ENCODE assay signal across 28 cellular contexts in the genomic region with DNA sequence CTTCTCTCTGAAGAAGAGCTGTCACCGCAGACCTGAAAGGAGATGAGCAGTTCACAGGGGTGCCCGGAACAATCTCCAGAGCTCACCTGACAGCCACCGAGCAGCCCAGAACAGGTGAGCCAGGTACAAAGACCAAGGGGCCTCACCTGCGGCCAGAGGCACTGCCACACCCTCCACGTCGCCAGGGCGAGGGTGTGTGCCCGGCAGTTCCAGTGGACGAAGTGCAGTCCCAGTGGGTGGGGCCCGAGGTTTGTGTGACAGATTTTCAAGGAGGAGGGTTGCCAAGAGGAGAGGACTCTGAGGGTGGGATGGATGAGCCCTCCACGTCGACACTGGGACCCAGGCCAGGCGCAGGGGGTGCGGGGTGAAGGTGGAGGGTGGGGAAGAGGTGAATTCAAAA.
DNase-seq lines count a peak whose midpoint lies in the region; ATAC-seq, FAIRE-seq and TF ChIP-seq lines count a peak whose summit lies in the region.
"Had no signal": no experiment of that assay in that cellular context is flagged by ENCODE, and none has a peak within 500 bp of the region (broad histone marks: within the 10 kb centered on the region; RNA-seq: fewer than 3 reads in every experiment).

No MANE protein-coding gene starts in this region.

- CTCF ChIA-PET in WTC11 (lab: Charles Lee): interaction anchor here (0.6 to 2.0 kb wide), 7 partner anchors 14 to 134 kb away, joined by 3 to 7 read pairs (median 4); no protein-coding TSS in a partner anchor

- H3K27me3 Mint-ChIP-seq in WTC11 (ENCODE audit: low read depth): no peaks in the 10 kb centered on the region
- H3K27me3 Mint-ChIP-seq: activated CD4-positive, alpha-beta T cell treated with anti-CD3 and anti-CD28 coated beads for 36 hours; activated T-cell treated with anti-CD3 and anti-CD28 coated beads, Interleukin-2, amount 50 U/mL, for 24 hours; stimulated activated naive B cell treated with anti-CD40 and anti-IgM and Interleukin-4, amounts not matched to agents 10 μg/mL and 1 μg/mL and 100 μg/mL, for 72 hours had no signal

- no peak overlapping the region for H3K4me2 ChIP-seq in neuronal stem cell (ENCODE audit: insufficient read depth, low read length, poor library complexity, severe bottlenecking)
- H3K4me2 ChIP-seq: BLaER1 had no signal

- H3K23ac ChIP-seq in neuronal stem cell (ENCODE audit: low read depth, low read length, poor library complexity): no peak overlapping the region

- no peak overlapping the region for H2BK120ac ChIP-seq in neuronal stem cell (ENCODE audit: low read depth, low read length)

- TF ChIP-seq CTCF in kidney (IDR thresholded peaks at IDR 0.05; ENCODE audit: borderline replicate concordance, extremely low read depth, insufficient read depth) (no peak), prostate gland (IDR thresholded peaks at IDR 0.05) (no peak), WTC11 (IDR thresholded peaks at IDR 0.05) (no peak)

- POLR2A ChIA-PET in WTC11 (lab: Charles Lee): interaction anchor here (0.5 kb wide), 1 partner anchor 781 kb away, joined by 4 read pairs; no protein-coding TSS in a partner anchor

- H3K18ac ChIP-seq in neuronal stem cell (ENCODE audit: low read length): peak overlapping the region; percentile 80

- WGBS in neuronal stem cell (ENCODE audit: extremely low coverage in 2 of 2, insufficient read length in 2 of 2, insufficient replicate concordance in 1 of 2), 2 donors: no CpG with 5 or more reads among the region's 14 CpGs
- 47% methylated on average over 13 of the region's 14 CpGs for WGBS in prostate gland

- peak overlapping the region; percentile 37 for H2AK5ac ChIP-seq in neuronal stem cell (ENCODE audit: low read depth, low read length)

- H3K4me3 Mint-ChIP-seq in WTC11: no peak overlapping the region
- H3K4me3 Mint-ChIP-seq: activated CD4-positive, alpha-beta T cell treated with anti-CD3 and anti-CD28 coated beads for 36 hours; activated T-cell treated with anti-CD3 and anti-CD28 coated beads, Interleukin-2, amount 50 U/mL, for 24 hours; dendritic cell treated with granulocyte-macrophage colony-stimulating factor and Interleukin-4, amounts not matched to agents 40 ng/mL and 50 ng/mL, for 4 days; immature natural killer cell; stimulated activated naive B cell treated with anti-CD40 and anti-IgM and Interleukin-4, amounts not matched to agents 10 μg/mL and 1 μg/mL and 100 μg/mL, for 72 hours had no signal

- no peak overlapping the region for H4K8ac ChIP-seq in neuronal stem cell (ENCODE audit: low read depth, low read length)

- H2BK15ac ChIP-seq in neuronal stem cell (ENCODE audit: low read length): peak overlapping the region; percentile 62

- H3K9me3 Mint-ChIP-seq in WTC11: no peaks in the 10 kb centered on the region
- H3K9me3 Mint-ChIP-seq: activated T-cell treated with anti-CD3 and anti-CD28 coated beads, Interleukin-2, amount 50 U/mL, for 24 hours; dendritic cell treated with granulocyte-macrophage colony-stimulating factor and Interleukin-4, amounts not matched to agents 40 ng/mL and 50 ng/mL, for 4 days; immature natural killer cell; stimulated activated naive B cell treated with anti-CD40 and anti-IgM and Interleukin-4, amounts not matched to agents 10 μg/mL and 1 μg/mL and 100 μg/mL, for 72 hours had no signal

- no peak for TF ChIP-seq POLR2A in prostate gland (IDR thresholded peaks at IDR 0.05)

- H2AFZ ChIP-seq in neuronal stem cell (ENCODE audit: low read length): no peak overlapping the region

- no peak overlapping the region for H3K9ac ChIP-seq in kidney (ENCODE audit: low read length in 2 of 2)
- no peak overlapping the region for H3K9ac ChIP-seq in neuronal stem cell (ENCODE audit: low read depth, low read length, poor library complexity)
- H3K9ac ChIP-seq: BLaER1 had no signal

- no peaks in the 10 kb centered on the region for H3K79me1 ChIP-seq in neuronal stem cell (ENCODE audit: low read depth, low read length)

- H3K4me3 ChIP-seq in kidney (ENCODE audit: low read length in 2 of 2): no peak overlapping the region
- no peak overlapping the region for H3K4me3 ChIP-seq in neuronal stem cell (ENCODE audit: low read length in 2 of 2)
- no peak overlapping the region for H3K4me3 ChIP-seq in prostate gland
- H3K4me3 ChIP-seq: BLaER1, sigmoid colon had no signal

- H3K9me3 ChIP-seq in kidney (ENCODE audit: control insufficient read depth in 1 of 2, low read length in 2 of 2) (no peaks in the 10 kb centered on the region), neuronal stem cell (replicated peaks in 1 of 2; ENCODE audit: control insufficient read depth in 2 of 2, insufficient read depth in 1 of 2, low read depth in 1 of 2, low read length in 2 of 2) (no peaks in the 10 kb centered on the region), prostate gland (no peaks in the 10 kb centered on the region)
- H3K9me3 ChIP-seq: BLaER1, sigmoid colon had no signal

- H2BK5ac ChIP-seq in neuronal stem cell (ENCODE audit: low read length): peak overlapping the region; percentile 9

- H3K4me1 Mint-ChIP-seq in WTC11: peaks cover 56% of the 10 kb centered on the region
- H3K4me1 Mint-ChIP-seq: activated CD4-positive, alpha-beta T cell treated with anti-CD3 and anti-CD28 coated beads for 36 hours; immature natural killer cell had no signal

- intact Hi-C loops in kidney (cut with DNase I): no loop called here
- intact Hi-C loops in prostate gland (cut with DNase I): no loop called here

- H3K27ac ChIP-seq in kidney (ENCODE audit: low read depth in 2 of 2, low read length in 2 of 2) (no peak overlapping the region), neuronal stem cell (replicated peaks; ENCODE audit: low read length) (no peak overlapping the region), prostate gland (no peak overlapping the region)
- H3K27ac ChIP-seq: BLaER1 had no signal

- H3K14ac ChIP-seq in neuronal stem cell (ENCODE audit: low read length): no peak overlapping the region

- no peaks in the 10 kb centered on the region for H3K4me1 ChIP-seq in kidney (ENCODE audit: control insufficient read depth in 1 of 2, insufficient read depth in 1 of 2, low read depth in 1 of 2, low read length in 2 of 2)
- H3K4me1 ChIP-seq in neuronal stem cell (ENCODE audit: control insufficient read depth in 2 of 2, insufficient read depth in 1 of 2, low read depth in 1 of 2, low read length in 2 of 2): peaks cover 6 to 22% of the 10 kb centered on the region in 2 donors
- no peaks in the 10 kb centered on the region for H3K4me1 ChIP-seq in prostate gland (replicated peaks)
- H3K4me1 ChIP-seq: sigmoid colon had no signal

- no peak overlapping the region for H4K91ac ChIP-seq in neuronal stem cell (ENCODE audit: low read depth, low read length, poor library complexity)

- DNase-seq in COLO668 (lab: John Stamatoyannopoulos, UW; ENCODE audit: unreplicated experiment): peak; percentile 74
- peak; percentile 26 for DNase-seq in HT-29 (ENCODE audit: low spot score)
- DNase-seq in kidney: peak; percentile 57
- DNase-seq in neuronal stem cell (ENCODE audit: low spot score): no peak
- no peak for DNase-seq in prostate gland (ENCODE audit: low spot score)
- no peak for DNase-seq in WTC11 (ENCODE audit: low spot score)
- no peak for DNase-seq in NCI-H1694 (lab: John Stamatoyannopoulos, UW)
- DNase-seq: activated CD4-positive, alpha-beta T cell treated with anti-CD3 and anti-CD28 coated beads for 36 hours; activated gamma-delta T cell; activated T-cell treated with anti-CD3 and anti-CD28 coated beads, Interleukin-2, amount 50 U/mL, for 24 hours; caudate nucleus; DMS79; GDM1; HCEC 1CT; hypothalamus; immature natural killer cell; left ventricle myocardium superior; NCI-H1092 treated with DMSO at 0.1 percent for 48 hours; NCI-H1930; NCI-H526 treated with DMSO at 0.1 percent for 48 hours; sigmoid colon; stimulated activated CD4-positive, alpha-beta T cell treated with anti-CD3 and anti-CD28 coated beads, Interleukin-15, amount 100 ng/mL, for 24 hours; stimulated activated naive B cell treated with anti-CD40 and anti-IgM and Interleukin-4, amounts not matched to agents 10 μg/mL and 1 μg/mL and 100 μg/mL, for 72 hours; T-helper 2 cell had no signal

- no peak overlapping the region for H3K27ac Mint-ChIP-seq in WTC11
- H3K27ac Mint-ChIP-seq: activated CD4-positive, alpha-beta T cell treated with anti-CD3 and anti-CD28 coated beads for 36 hours; activated T-cell treated with anti-CD3 and anti-CD28 coated beads, Interleukin-2, amount 50 U/mL, for 24 hours; dendritic cell treated with granulocyte-macrophage colony-stimulating factor and Interleukin-4, amounts not matched to agents 40 ng/mL and 50 ng/mL, for 4 days; immature natural killer cell; stimulated activated naive B cell treated with anti-CD40 and anti-IgM and Interleukin-4, amounts not matched to agents 10 μg/mL and 1 μg/mL and 100 μg/mL, for 72 hours had no signal

- FAIRE-seq in kidney (lab: Jason Lieb, UNC): no peak
- FAIRE-seq: endometrium, frontal cortex had no signal

- H2BK12ac ChIP-seq in neuronal stem cell (ENCODE audit: low read length): peak overlapping the region; percentile 59

- H3K36me3 ChIP-seq in kidney (ENCODE audit: control insufficient read depth in 1 of 2, insufficient read depth in 2 of 2, low read length in 2 of 2) (no peaks in the 10 kb centered on the region), neuronal stem cell (replicated peaks in 1 of 2; ENCODE audit: control insufficient read depth in 2 of 2, insufficient read depth in 2 of 2, low read length in 2 of 2) (no peaks in the 10 kb centered on the region), prostate gland (no peaks in the 10 kb centered on the region)
- H3K36me3 ChIP-seq: BLaER1, sigmoid colon had no signal

- H3K4ac ChIP-seq in neuronal stem cell (ENCODE audit: low read length): no peak overlapping the region

- no peak for ATAC-seq in WTC11
- ATAC-seq: left ventricle myocardium superior; stimulated activated naive B cell treated with anti-CD40 and anti-IgM and Interleukin-4, amounts not matched to agents 10 μg/mL and 1 μg/mL and 100 μg/mL, for 72 hours had no signal

- no peaks in the 10 kb centered on the region for H3K36me3 Mint-ChIP-seq in WTC11
- H3K36me3 Mint-ChIP-seq: immature natural killer cell; stimulated activated naive B cell treated with anti-CD40 and anti-IgM and Interleukin-4, amounts not matched to agents 10 μg/mL and 1 μg/mL and 100 μg/mL, for 72 hours had no signal

- H3K27me3 ChIP-seq in neuronal stem cell (ENCODE audit: control insufficient read depth in 3 of 3, insufficient read depth in 3 of 3, low read depth in 1 of 3, low read length in 3 of 3): peaks cover 0 to 19% (median 4%) of the 10 kb centered on the region in 3 experiments
- no peaks in the 10 kb centered on the region for H3K27me3 ChIP-seq in prostate gland (replicated peaks; ENCODE audit: insufficient read depth)
- H3K27me3 ChIP-seq: BLaER1, sigmoid colon had no signal

Comparison
In these comparisons a context has a peak if more than half of its experiments do, and no peak if none do; other contexts are left out.
1. DNase-seq: peak in COLO668 (single experiment), HT-29 (single experiment) and kidney (single experiment); none in neuronal stem cell (single experiment), prostate gland (single experiment), WTC11 (single experiment) and NCI-H1694 (single experiment).